Comparison of ENCODE assay signal across 8 cellular contexts in the genomic region with DNA sequence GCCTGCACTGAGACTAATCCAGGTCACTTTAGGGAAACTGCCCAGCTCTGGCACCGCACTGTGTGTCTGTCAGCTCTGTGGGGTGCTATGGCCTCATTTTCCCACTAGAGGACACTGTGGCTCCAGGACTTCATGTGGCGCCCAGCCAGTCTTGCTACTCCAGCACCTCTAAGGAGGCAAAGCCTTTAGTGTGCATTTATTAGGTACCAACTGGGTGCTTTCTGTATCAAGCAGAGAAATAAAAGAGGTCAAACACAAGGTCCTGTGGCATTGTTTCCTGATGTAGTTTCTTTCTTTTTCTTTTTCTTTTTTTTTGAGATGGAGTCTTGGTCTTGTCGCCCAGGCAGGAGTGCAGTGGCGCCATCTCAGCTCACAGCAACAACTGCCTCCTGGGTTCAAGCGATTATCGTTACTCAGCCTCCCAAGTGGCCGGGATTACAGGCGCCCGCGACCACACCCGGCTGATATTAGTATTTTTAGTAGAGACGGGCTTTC. TPM values are rescaled to one million over a fixed set of nuclear protein-coding genes. Genes with fewer than 3 reads are reported as not detected.
DNase-seq lines count a peak whose midpoint lies in the region; ATAC-seq and TF ChIP-seq lines count a peak whose summit lies in the region.

No MANE protein-coding gene starts in this region.

- H3K4me3 ChIP-seq in ascending aorta (no peak overlapping the region), right cardiac atrium (ENCODE audit: low read length) (no peak overlapping the region), retinal pigment epithelial cell (ENCODE audit: low read length) (no peak overlapping the region)

- no peaks in the 10 kb centered on the region for H3K27me3 ChIP-seq in ascending aorta
- no peaks in the 10 kb centered on the region for H3K27me3 ChIP-seq in right cardiac atrium (ENCODE audit: control insufficient read depth, insufficient read depth)

- intact Hi-C loops in ascending aorta (cut with DNase I) = loop anchor here (1.0 kb wide), 1 partner anchor 66 kb away; no protein-coding TSS in a partner anchor
- intact Hi-C loops in right cardiac atrium (cut with DNase I) = loop anchor here in 3 of 4 donors (2.0 to 5.0 kb wide), 2 partner anchors 66 to 69 kb away; no protein-coding TSS in a partner anchor

- DNase-seq in DMS 273 (lab: John Stamatoyannopoulos, UW; ENCODE audit: unreplicated experiment) (peak; percentile 91), DMS 273 treated with DMSO at 0.1 percent for 48 hours (lab: John Stamatoyannopoulos, UW) (no peak), NCI-H1105 treated with DMSO at 0.1 percent for 48 hours (lab: John Stamatoyannopoulos, UW) (peak; percentile 59), T-helper 2 cell (peak in 4 of 5 experiments; percentile 24 to 76 (median 42)), ascending aorta (ENCODE audit: low spot score in 2 of 2) (peak in 1 of 2 donors; percentile 88), right cardiac atrium (peak; percentile 73 to 93 (median 87)), retinal pigment epithelial cell (ENCODE audit: low read depth) (peak; percentile 19)

- H3K9me3 ChIP-seq in ascending aorta = no peaks in the 10 kb centered on the region
- H3K9me3 ChIP-seq in right cardiac atrium (ENCODE audit: control insufficient read depth, low read length) = no peaks in the 10 kb centered on the region

- no peak overlapping the region for H3K27ac ChIP-seq in ascending aorta
- H3K27ac ChIP-seq in right cardiac atrium (ENCODE audit: low read length) = no peak overlapping the region

- no peaks in the 10 kb centered on the region for H3K36me3 ChIP-seq in ascending aorta

- TF ChIP-seq CTCF in ascending aorta (IDR thresholded peaks at IDR 0.05) (peak; percentile 88 to 95 (median 95)), retinal pigment epithelial cell (conservative IDR thresholded peaks at IDR 0.05; ENCODE audit: low read depth, low read length) (peak; percentile 100)

- 60% methylated on average over 12 of the region's 12 CpGs for WGBS in right cardiac atrium

- ATAC-seq in right cardiac atrium (peak; percentile 90), HG03469 (IDR thresholded peaks at IDR 0.05; ENCODE audit: unreplicated experiment) (no peak)

- H3K4me1 ChIP-seq in ascending aorta = no peaks in the 10 kb centered on the region
- H3K4me1 ChIP-seq in right cardiac atrium (ENCODE audit: control insufficient read depth, insufficient read depth, low read length) = no peaks in the 10 kb centered on the region

RNA-seq across cellular contexts. Expression of gene RHBDL3, which starts 12.5 kb away (rescaled TPM):
- total RNA-seq in ascending aorta (not detected), right cardiac atrium (10 to 100 TPM; 19.6 to 51.1 (median 38.3) TPM)
- 40.0 TPM for polyA plus RNA-seq in right cardiac atrium

Comparison
In these comparisons a context has a peak if more than half of its experiments do, and no peak if none do; other contexts are left out.
1. RNA of gene RHBDL3, which starts 12.5 kb away (total RNA-seq): 19.6 to 51.1 TPM in right cardiac atrium; not detected in ascending aorta (single experiment); every median in the first group is over 10 times any median in the second.